ENCODE assay signal across 8 cellular contexts in the genomic region with DNA sequence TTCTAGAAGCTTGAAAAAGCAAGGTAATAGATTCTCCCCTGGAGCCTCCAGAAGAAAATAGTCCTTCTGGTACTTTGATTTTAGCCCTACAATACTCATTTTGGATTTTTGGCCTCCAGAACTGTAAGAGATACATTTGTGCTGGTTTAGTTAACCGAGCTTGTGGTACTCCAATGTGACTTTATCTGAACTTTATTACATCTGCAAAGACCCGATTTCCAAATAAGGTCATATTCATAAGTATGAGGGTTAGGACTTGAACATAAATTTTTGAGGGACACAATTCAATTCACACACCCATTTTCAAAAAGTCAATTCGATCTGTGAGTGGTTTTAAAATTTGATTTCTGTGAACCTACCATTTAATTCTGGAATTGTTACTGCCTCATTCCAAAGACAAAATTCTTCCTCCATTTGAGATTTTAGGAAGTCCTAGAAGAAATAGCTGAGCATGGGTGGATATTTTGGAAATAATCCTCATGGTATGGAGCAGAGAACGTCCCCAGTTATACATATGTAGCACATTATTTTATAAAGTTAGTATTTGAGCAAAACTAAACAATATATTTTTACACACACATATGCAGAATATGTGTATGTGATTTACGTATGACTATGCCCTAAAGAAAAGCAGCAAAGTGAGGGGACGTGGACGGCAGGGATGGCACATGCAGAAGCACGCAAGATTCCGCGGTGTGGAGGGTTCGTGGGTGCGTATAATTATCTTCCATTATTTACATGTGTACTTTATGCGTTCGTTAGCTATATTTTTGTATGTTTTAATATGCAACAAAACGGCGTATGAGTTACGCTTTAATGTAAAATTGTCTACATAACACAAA. TPM values are rescaled to one million over a fixed set of nuclear protein-coding genes. Genes with fewer than 3 reads are reported as not detected.
DNase-seq lines count a peak whose midpoint lies in the region; ATAC-seq and TF ChIP-seq lines count a peak whose summit lies in the region.

No MANE protein-coding gene starts in this region.

- no peaks in the 10 kb centered on the region for H4K20me1 ChIP-seq in osteoblast (ENCODE audit: insufficient read depth, low read length)

- DNase-seq in RWPE2 (ENCODE audit: low spot score) (no peak), epithelial cell of prostate (ENCODE audit: low read depth, low spot score) (no peak), osteoblast (ENCODE audit: insufficient read length, low spot score, missing footprints) (no peak), GM10266 (ENCODE audit: extremely low spot score) (no peak)

- TF ChIP-seq CTCF in RWPE2 (IDR thresholded peaks at IDR 0.05; ENCODE audit: poor library complexity, severe bottlenecking): no peak
- TF ChIP-seq CTCF in osteoblast (IDR thresholded peaks at IDR 0.05; ENCODE audit: extremely low read depth, low read depth, low read length): no peak
- TF ChIP-seq CTCF in GM10266 (IDR thresholded peaks at IDR 0.05; ENCODE audit: control insufficient read depth, insufficient read depth, low read depth, missing control alignments): no peak

- H3K4me2 ChIP-seq in osteoblast (ENCODE audit: insufficient read depth, low read length): peak overlapping the region; percentile 93

- H3K4me3 ChIP-seq in GM08714 (ENCODE audit: low read length) (peak overlapping the region; percentile 57), RWPE2 (ENCODE audit: severe bottlenecking) (peak overlapping the region; percentile 75), osteoblast (ENCODE audit: insufficient read depth, low read length) (peak overlapping the region; percentile 81)

- H3K4me1 ChIP-seq in RWPE2 (ENCODE audit: insufficient read depth, poor library complexity, severe bottlenecking): peaks cover 16% of the 10 kb centered on the region
- peaks cover 16% of the 10 kb centered on the region for H3K4me1 ChIP-seq in osteoblast (ENCODE audit: insufficient read depth, low read length)

- ATAC-seq in RWPE2 (ENCODE audit: low read depth): no peak
- ATAC-seq in GM21825 (IDR thresholded peaks at IDR 0.05; ENCODE audit: unreplicated experiment): no peak
- no peak for ATAC-seq in GM21447 (IDR thresholded peaks at IDR 0.05; ENCODE audit: unreplicated experiment)
- ATAC-seq in HG03095 (IDR thresholded peaks at IDR 0.05; ENCODE audit: unreplicated experiment): no peak

- peak overlapping the region; percentile 87 for H3K27ac ChIP-seq in RWPE2 (ENCODE audit: poor library complexity, severe bottlenecking)
- peak overlapping the region; percentile 85 for H3K27ac ChIP-seq in epithelial cell of prostate
- peak overlapping the region; percentile 81 for H3K27ac ChIP-seq in osteoblast (ENCODE audit: low read depth, low read length)

- H2AFZ ChIP-seq in osteoblast (ENCODE audit: low read length): peak overlapping the region; percentile 97

- H3K27me3 ChIP-seq in RWPE2 (ENCODE audit: insufficient read depth, poor library complexity, severe bottlenecking): no peaks in the 10 kb centered on the region
- no peaks in the 10 kb centered on the region for H3K27me3 ChIP-seq in osteoblast (ENCODE audit: insufficient read depth, low read length)

- H3K9me3 ChIP-seq in RWPE2 (ENCODE audit: severe bottlenecking) (no peaks in the 10 kb centered on the region), osteoblast (ENCODE audit: low read depth, low read length) (no peaks in the 10 kb centered on the region)

- H3K79me2 ChIP-seq in osteoblast (ENCODE audit: insufficient read depth, low read length): peaks cover 34% of the 10 kb centered on the region

- H3K36me3 ChIP-seq in RWPE2 (ENCODE audit: low read depth) (peaks cover 8% of the 10 kb centered on the region), osteoblast (ENCODE audit: insufficient read depth, low read length) (no peaks in the 10 kb centered on the region)

RNA-seq across cellular contexts. Expression of gene NUP35, which starts 0.9 kb away (rescaled TPM):
- total RNA-seq in osteoblast: 7.4 and 8.3 TPM in 2 replicates

RNA-seq across cellular contexts. Expression of gene DUSP19, which starts 44.8 kb away (rescaled TPM):
- 2.4 and 2.9 TPM in 2 replicates for total RNA-seq in osteoblast
